In genomic region chr1:149899460-149900284, GRCh38 we compare ENCODE assay signal across 1 cellular context.
A peak's percentile ranks its signal among the peaks of the same experiment; 100 is the strongest.
TF ChIP-seq lines count a peak whose summit lies in the region.

TSS of gene BOLA1 (plus strand) at chr1:149899568. CDS start at chr1:149900060, 492 bp downstream.

TF ChIP-seq in HepG2, 621 proteins besides CTCF, POLR2A, EP300 and RAD21 (continued from another document):
- no peak for TF ChIP-seq HOMEZ (CRISPR knock-in tag; IDR thresholded peaks at IDR 0.05; ENCODE audit: low read depth)
- no peak for TF ChIP-seq ZNF891 (CRISPR knock-in tag; IDR thresholded peaks at IDR 0.05)
- TF ChIP-seq ZFX (CRISPR knock-in tag; IDR thresholded peaks at IDR 0.05; ENCODE audit: low read depth): peak; percentile 76
- peak; percentile 15; the same call in 1 of the 2 replicates for TF ChIP-seq FOSL2 (CRISPR knock-in tag; IDR thresholded peaks at IDR 0.05)
- 0 out of 2 replicates have a peak, but pooled peaks have one; percentile 20 for TF ChIP-seq ARNTL (CRISPR knock-in tag; IDR thresholded peaks at IDR 0.05)
- no peak for TF ChIP-seq ZNF460 (CRISPR knock-in tag; IDR thresholded peaks at IDR 0.05; ENCODE audit: borderline replicate concordance)
- peak; percentile 92 for TF ChIP-seq ZNF574 (CRISPR knock-in tag; IDR thresholded peaks at IDR 0.05)
- TF ChIP-seq ELF1 (CRISPR knock-in tag; IDR thresholded peaks at IDR 0.05): peak; percentile 80
- no peak for TF ChIP-seq ZNF484 (CRISPR knock-in tag; IDR thresholded peaks at IDR 0.05; ENCODE audit: borderline replicate concordance, low read depth)
- TF ChIP-seq GATAD1 (CRISPR knock-in tag; IDR thresholded peaks at IDR 0.05): peak; percentile 80
- TF ChIP-seq ZHX1 (CRISPR knock-in tag; IDR thresholded peaks at IDR 0.05; ENCODE audit: low read depth): no peak; the same call in 1 of the 2 replicates
- TF ChIP-seq ZNF704 (CRISPR knock-in tag; IDR thresholded peaks at IDR 0.05; ENCODE audit: borderline replicate concordance): no peak
- TF ChIP-seq ZNF589 (CRISPR knock-in tag; conservative IDR thresholded peaks at IDR 0.05): no peak
- TF ChIP-seq RAD51 (IDR thresholded peaks at IDR 0.05; ENCODE audit: borderline replicate concordance): peak; percentile 73
- peak; percentile 29; the same call in 1 of the 2 replicates for TF ChIP-seq NCOA2 (CRISPR knock-in tag; IDR thresholded peaks at IDR 0.05)
- TF ChIP-seq MED1 (CRISPR knock-in tag; IDR thresholded peaks at IDR 0.05): peak; percentile 19; the same call in 1 of the 2 replicates
- TF ChIP-seq KDM2A (CRISPR knock-in tag; IDR thresholded peaks at IDR 0.05; ENCODE audit: borderline replicate concordance, low read depth): peak; percentile 75; the same call in 1 of the 2 replicates
- no peak for TF ChIP-seq ZNF768 (CRISPR knock-in tag; IDR thresholded peaks at IDR 0.05)
- no peak for TF ChIP-seq DZIP1 (CRISPR knock-in tag; IDR thresholded peaks at IDR 0.05)
- peak; percentile 94 for TF ChIP-seq IRF2 (CRISPR knock-in tag; IDR thresholded peaks at IDR 0.05)
- TF ChIP-seq CEBPZ (IDR thresholded peaks at IDR 0.05; ENCODE audit: low read length): no peak
- peak; percentile 27 for TF ChIP-seq TEAD3 (CRISPR knock-in tag; optimal IDR thresholded peaks at IDR 0.05; ENCODE audit: borderline replicate concordance)
- peak; percentile 99 for TF ChIP-seq ZBTB38 (CRISPR knock-in tag; IDR thresholded peaks at IDR 0.05)
- TF ChIP-seq ZNF598 (CRISPR knock-in tag; IDR thresholded peaks at IDR 0.05; ENCODE audit: borderline replicate concordance): peak; percentile 46; the same call in 1 of the 2 replicates
- TF ChIP-seq ZNF468 (CRISPR knock-in tag; IDR thresholded peaks at IDR 0.05): no peak
- peak; percentile 19; the same call in 1 of the 2 replicates for TF ChIP-seq KDM5B (CRISPR knock-in tag; IDR thresholded peaks at IDR 0.05; ENCODE audit: borderline replicate concordance)
- TF ChIP-seq ZBTB33 (CRISPR knock-in tag; IDR thresholded peaks at IDR 0.05): peak; percentile 89
- no peak for TF ChIP-seq BORCS8-MEF2B (CRISPR knock-in tag; IDR thresholded peaks at IDR 0.05)
